Comparison of ENCODE assay signal across 1 cellular context in genomic region chr12:72072613-72073212, GRCh38.
TF ChIP-seq lines count a peak whose summit lies in the region.

No MANE protein-coding gene starts in this region.

TF ChIP-seq in SK-N-SH, 30 proteins besides CTCF, POLR2A, EP300 and RAD21 (continued from another document):
- TF ChIP-seq TEAD4 (IDR thresholded peaks at IDR 0.05; ENCODE audit: borderline replicate concordance, insufficient read depth), result no peak
- no peak for TF ChIP-seq JUND (IDR thresholded peaks at IDR 0.05)
TF ChIP-seq in SK-N-SH: peak in this region for 0.
